In genomic region chr21:45397381-45397780, GRCh38 we compare ENCODE assay signal across 32 cellular contexts.
"Had no signal": no experiment of that assay in that cellular context is flagged by ENCODE, and none has a peak within 500 bp of the region (broad histone marks: within the 10 kb centered on the region; RNA-seq: fewer than 3 reads in every experiment).

No MANE protein-coding gene starts in this region.

- ATAC-seq: activated naive CD4-positive, alpha-beta T cell treated with anti-CD3 and anti-CD28 coated beads, Interleukin-2, amount 50 U/mL, for 72 hours; activated naive CD8-positive, alpha-beta T cell treated with anti-CD3 and anti-CD28 coated beads, Interleukin-2, amount 50 U/mL, for 24 hours; activated T-cell treated with anti-CD3 and anti-CD28 coated beads, Interleukin-2, amount 50 U/mL, for 4 hours; activated T-cell treated with anti-CD3 and anti-CD28 coated beads, Interleukin-2, amount 50 U/mL, for 72 hours; activated T-helper 17 cell treated with anti-CD3 and anti-CD28 coated beads, Interleukin-2, amount 50 U/mL, for 72 hours; body of pancreas had no signal

- DNase-seq: activated effector memory CD4-positive, alpha-beta T cell treated with anti-CD3 and anti-CD28 coated beads, Interleukin-2, amount 50 U/mL, for 16 hours; activated effector memory CD4-positive, alpha-beta T cell treated with Interleukin-2 at 50 U/mL for 16 hours; activated gamma-delta T cell; activated gamma-delta T cell treated with Interleukin-2 at 50 U/mL for 16 hours; activated naive CD4-positive, alpha-beta T cell; activated naive CD4-positive, alpha-beta T cell treated with anti-CD3 and anti-CD28 coated beads for 36 hours; activated naive CD4-positive, alpha-beta T cell treated with anti-CD3 and anti-CD28 coated beads, Interleukin-2, amount 10 ng/mL, durations not matched to agents 7 days and 5 days; activated naive CD4-positive, alpha-beta T cell treated with anti-CD3 and anti-CD28 coated beads, Interleukin-2, amount 50 U/mL, for 16 hours; activated naive CD4-positive, alpha-beta T cell treated with Interleukin-2 at 50 U/mL for 16 hours; activated naive CD8-positive, alpha-beta T cell treated with anti-CD3 and anti-CD28 coated beads for 36 hours; activated naive CD8-positive, alpha-beta T cell treated with anti-CD3 and anti-CD28 coated beads, Interleukin-2, amount 10 ng/mL, durations not matched to agents 7 days and 5 days; activated naive CD8-positive, alpha-beta T cell treated with anti-CD3 and anti-CD28 coated beads, Interleukin-2, amount 50 U/mL, for 24 hours; activated T-cell treated with anti-CD3 and anti-CD28 coated beads, Interleukin-2, amount 50 U/mL, for 24 hours; activated T-cell treated with anti-CD3 and anti-CD28 coated beads, Interleukin-2, amount 50 U/mL, for 4 hours; activated T-cell treated with anti-CD3 and anti-CD28 coated beads, Interleukin-2, amount 50 U/mL, for 48 hours; activated T-cell treated with anti-CD3 and anti-CD28 coated beads, Interleukin-2, amount 50 U/mL, for 72 hours; adrenal gland; amniotic stem cell; amygdala; anterior cingulate cortex; body of pancreas; brain microvascular endothelial cell; caudate nucleus; central memory CD4-positive, alpha-beta T cell; cerebellar nuclear complex had no signal

- H3K4me1 ChIP-seq: adrenal gland, ascending aorta, body of pancreas, breast epithelium had no signal

- H3K27me3 ChIP-seq: adrenal gland, ascending aorta, body of pancreas, brain microvascular endothelial cell, breast epithelium, cardiac muscle cell had no signal

- H3K4me3 ChIP-seq: adrenal gland, ascending aorta, body of pancreas, breast epithelium, cardiac muscle cell had no signal

- FAIRE-seq: astrocyte, bronchial epithelial cell had no signal

- H3K9me3 ChIP-seq: adrenal gland had no signal

- H3K27ac ChIP-seq: adrenal gland, ascending aorta, body of pancreas, brain microvascular endothelial cell, breast epithelium, cardiac muscle cell had no signal

- H3K36me3 ChIP-seq: adrenal gland, ascending aorta, brain microvascular endothelial cell, breast epithelium, cardiac muscle cell had no signal
